Comparison of ENCODE assay signal across 2 cellular contexts in genomic region chr5:81553570-81554212, GRCh38.
TF ChIP-seq lines count a peak whose summit lies in the region.

No MANE protein-coding gene starts in this region.

TF ChIP-seq in WTC11, 78 proteins besides CTCF, POLR2A, EP300 and RAD21:
- TF ChIP-seq NR3C1 (CRISPR knock-in tag; conservative IDR thresholded peaks at IDR 0.05; ENCODE audit: low read depth) (no peak), SOX15 (CRISPR knock-in tag; IDR thresholded peaks at IDR 0.05) (no peak), ATF1 (CRISPR knock-in tag; IDR thresholded peaks at IDR 0.05) (no peak), TP53 (CRISPR knock-in tag; IDR thresholded peaks at IDR 0.05) (no peak), NFATC4 (CRISPR knock-in tag; IDR thresholded peaks at IDR 0.05) (no peak), HMGA2 (CRISPR knock-in tag; IDR thresholded peaks at IDR 0.05) (no peak), ETV6 (CRISPR knock-in tag; IDR thresholded peaks at IDR 0.05) (no peak), ZNF138 (CRISPR knock-in tag; conservative IDR thresholded peaks at IDR 0.05) (no peak)

TF ChIP-seq in HEK293T, 16 proteins besides CTCF, POLR2A, EP300 and RAD21:
- no peak for TF ChIP-seq FOXA1 (IDR thresholded peaks at IDR 0.05)
- no peak for TF ChIP-seq ELF4 (IDR thresholded peaks at IDR 0.05)
- TF ChIP-seq HDGF (IDR thresholded peaks at IDR 0.05; ENCODE audit: borderline replicate concordance), result no peak
- no peak for TF ChIP-seq SUZ12 (IDR thresholded peaks at IDR 0.05)
